In the genomic region with DNA sequence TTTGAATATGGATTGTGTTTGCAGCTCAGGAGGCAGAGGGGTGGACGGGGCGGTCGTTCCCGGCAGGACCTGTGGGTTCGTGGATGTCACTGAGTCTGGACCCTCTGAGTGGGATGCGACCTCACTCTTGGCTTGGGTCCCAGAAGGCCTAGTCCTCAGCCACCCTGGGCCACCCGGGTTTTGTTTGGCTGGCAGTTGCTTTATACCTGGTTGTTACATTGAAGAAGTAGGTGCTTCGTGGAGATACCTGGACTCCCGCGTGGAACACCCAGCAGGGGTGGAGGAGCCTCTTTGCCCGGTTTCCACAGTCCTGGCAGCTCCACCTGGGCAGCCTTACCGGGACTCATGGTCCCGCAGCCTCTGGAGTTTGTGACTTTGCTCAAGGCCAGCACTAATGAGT, we compare ENCODE assay signal across 15 cellular contexts.
A peak's percentile ranks its signal among the peaks of the same experiment; 100 is the strongest.
DNase-seq lines count a peak whose midpoint lies in the region; ATAC-seq and TF ChIP-seq lines count a peak whose summit lies in the region.
"Had no signal": no experiment of that assay in that cellular context is flagged by ENCODE, and none has a peak within 500 bp of the region (broad histone marks: within the 10 kb centered on the region; RNA-seq: fewer than 3 reads in every experiment).

No MANE protein-coding gene starts in this region.

- peak overlapping the region; percentile 76 for H3K27ac ChIP-seq in BLaER1
- peak overlapping the region in 1 of 11 experiments; percentile 36; a peak in 2 of 22 replicates for H3K27ac ChIP-seq in BLaER1 treated with 17β-estradiol and CSF1 and Interleukin-3, amounts not matched to agents 10 nM and 100 nM
- H3K27ac ChIP-seq in spleen, result no peak overlapping the region
- no peak overlapping the region for H3K27ac ChIP-seq in A673 (ENCODE audit: low read depth, low read length, poor library complexity, severe bottlenecking)

- POLR2A ChIA-PET in A673 (lab: Charles Lee; ENCODE audit: low non-redundant PET), result no interaction called here

- H3K4me1 Mint-ChIP-seq in brain, result peaks cover 81% of the 10 kb centered on the region
- H3K4me1 Mint-ChIP-seq: B cell; CD4-positive, alpha-beta memory T cell had no signal

- no peak overlapping the region for H3K4me3 Mint-ChIP-seq in brain
- H3K4me3 Mint-ChIP-seq: B cell; CD4-positive, alpha-beta memory T cell; GM23338; HFFc6 had no signal

- peaks cover 6% of the 10 kb centered on the region for H3K27me3 Mint-ChIP-seq in brain
- H3K27me3 Mint-ChIP-seq: B cell had no signal

- no peaks in the 10 kb centered on the region for H3K27me3 ChIP-seq in BLaER1
- no peaks in the 10 kb centered on the region for H3K27me3 ChIP-seq in BLaER1 treated with 17β-estradiol and CSF1 and Interleukin-3, amounts not matched to agents 10 nM and 100 nM
- no peaks in the 10 kb centered on the region for H3K27me3 ChIP-seq in spleen (replicated peaks in 1 of 7)
- no peaks in the 10 kb centered on the region for H3K27me3 ChIP-seq in A673 (replicated peaks; ENCODE audit: insufficient read depth, low read depth, low read length, poor library complexity)

- WGBS in spleen, 5 donors, result 70 to 85% (median 79%) methylated on average over 13 of the region's 13 CpGs

- peak overlapping the region; percentile 87 for H3K4me2 ChIP-seq in BLaER1
- peak overlapping the region in 10 of 11 experiments; percentile 72 to 94 (median 90); a peak in 19 of 22 replicates for H3K4me2 ChIP-seq in BLaER1 treated with 17β-estradiol and CSF1 and Interleukin-3, amounts not matched to agents 10 nM and 100 nM
- H3K4me2 ChIP-seq: GM23338 had no signal

- CTCF ChIA-PET in A673 (lab: Charles Lee), result no interaction called here

- H3K4me3 ChIP-seq in BLaER1 (no peak overlapping the region), spleen (no peak overlapping the region), A673 (ENCODE audit: low read depth, low read length, poor library complexity, severe bottlenecking) (no peak overlapping the region)
- H3K4me3 ChIP-seq in BLaER1 treated with 17β-estradiol and CSF1 and Interleukin-3, amounts not matched to agents 10 nM and 100 nM, result no peak overlapping the region
- H3K4me3 ChIP-seq: GM23338, HAP-1 had no signal

- peaks cover 0 to 5% (median 0%) of the 10 kb centered on the region in 5 experiments for H3K9me3 Mint-ChIP-seq in brain

- BruUV-seq in A673 (replicated peaks; lab: Mats Ljungman, UMichigan), result no TSS peak

- in situ Hi-C loops in GM13977 (cut with MboI; ENCODE audit: low pct_unique_long_range_greater_than_20kb, low sequenced_read_pairs, unreplicated experiment), result no loop called here

- no peaks in the 10 kb centered on the region for H3K36me3 Mint-ChIP-seq in brain
- H3K36me3 Mint-ChIP-seq: CD4-positive, alpha-beta memory T cell had no signal

- no peak overlapping the region; the same call in 1 of the 2 replicates for H3K9ac ChIP-seq in BLaER1
- H3K9ac ChIP-seq in BLaER1 treated with 17β-estradiol and CSF1 and Interleukin-3, amounts not matched to agents 10 nM and 100 nM, result peak overlapping the region in 2 of 11 experiments; percentile 16 to 33; a peak in 3 of 22 replicates

- TF ChIP-seq CTCF in brain (conservative IDR thresholded peaks at IDR 0.05), result no peak
- no peak for TF ChIP-seq CTCF in spleen (IDR thresholded peaks at IDR 0.05 in 8 of 11, conservative IDR thresholded peaks at IDR 0.05 in 3 of 11)
- TF ChIP-seq CTCF in A673 (conservative IDR thresholded peaks at IDR 0.05; ENCODE audit: low read depth, low read length), result no peak
- TF ChIP-seq CTCF in GM13977 (IDR thresholded peaks at IDR 0.05; ENCODE audit: extremely low read depth, insufficient read depth, missing control alignments), result no peak

- H3K36me3 ChIP-seq in BLaER1 (no peaks in the 10 kb centered on the region), spleen (no peaks in the 10 kb centered on the region), A673 (ENCODE audit: insufficient read depth, low read length, poor library complexity, severe bottlenecking) (no peaks in the 10 kb centered on the region)
- H3K36me3 ChIP-seq in BLaER1 treated with 17β-estradiol and CSF1 and Interleukin-3, amounts not matched to agents 10 nM and 100 nM, result no peaks in the 10 kb centered on the region
- H3K36me3 ChIP-seq: HAP-1 had no signal

- no peak for ATAC-seq in HG02610 (IDR thresholded peaks at IDR 0.05; ENCODE audit: unreplicated experiment)
- ATAC-seq: GM23338 had no signal

- H3K4me1 ChIP-seq in BLaER1, result peaks cover 78% of the 10 kb centered on the region
- peaks cover 8 to 81% (median 63%) of the 10 kb centered on the region in 10 experiments; a peak in 19 of 20 replicates for H3K4me1 ChIP-seq in BLaER1 treated with 17β-estradiol and CSF1 and Interleukin-3, amounts not matched to agents 10 nM and 100 nM
- peaks cover 0 to 8% (median 3%) of the 10 kb centered on the region in 6 donors for H3K4me1 ChIP-seq in spleen
- H3K4me1 ChIP-seq in A673 (ENCODE audit: insufficient read depth, low read length, poor library complexity, severe bottlenecking), result no peaks in the 10 kb centered on the region
- H3K4me1 ChIP-seq: Caco-2, HAP-1 had no signal

- H3K27ac Mint-ChIP-seq in brain, result peak overlapping the region in 3 of 5 experiments; percentile 84 to 92 (median 84)
- H3K27ac Mint-ChIP-seq: B cell; CD4-positive, alpha-beta memory T cell; GM23338; HFFc6 had no signal

- DNase-seq in spleen (peak; percentile 60), A673 (ENCODE audit: low spot score) (no peak), GM13977 (ENCODE audit: low spot score) (no peak)
- DNase-seq: C1 segment of cervical spinal cord; Caco-2; CD4-positive, alpha-beta memory T cell; DND-41; HFFc6 had no signal

- no peaks in the 10 kb centered on the region for H4K20me1 ChIP-seq in BLaER1
- H4K20me1 ChIP-seq in BLaER1 treated with 17β-estradiol and CSF1 and Interleukin-3, amounts not matched to agents 10 nM and 100 nM, result no peaks in the 10 kb centered on the region; a peak in 2 of 22 replicates

- H3K9me3 ChIP-seq in BLaER1, result no peaks in the 10 kb centered on the region
- H3K9me3 ChIP-seq in BLaER1 treated with 17β-estradiol and CSF1 and Interleukin-3, amounts not matched to agents 10 nM and 100 nM (replicated peaks in 1 of 11), result no peaks in the 10 kb centered on the region
- peaks cover 0 to 5% (median 0%) of the 10 kb centered on the region in 8 donors for H3K9me3 ChIP-seq in spleen
- H3K9me3 ChIP-seq in A673 (ENCODE audit: low read depth, low read length, poor library complexity, severe bottlenecking), result no peaks in the 10 kb centered on the region
- H3K9me3 ChIP-seq: Caco-2, HAP-1 had no signal

- intact Hi-C loops in spleen (cut with DNase I; ENCODE audit: low total_unique reads), result no loop called here
- intact Hi-C loops in A673 (cut with micrococcal nuclease; ENCODE audit: unreplicated experiment), result no loop called here

- TF ChIP-seq POLR2A in spleen (IDR thresholded peaks at IDR 0.05), result no peak
